Comparison of ENCODE assay signal across 8 cellular contexts in genomic region chr10:114172776-114173555, GRCh38. TPM values are rescaled to one million over a fixed set of nuclear protein-coding genes. Genes with fewer than 3 reads are reported as not detected.
DNase-seq lines count a peak whose midpoint lies in the region; ATAC-seq and TF ChIP-seq lines count a peak whose summit lies in the region.

No MANE protein-coding gene starts in this region.

- H3K36me3 ChIP-seq in kidney epithelial cell (ENCODE audit: control insufficient read depth, insufficient read depth, low read length) (no peaks in the 10 kb centered on the region), subcutaneous abdominal adipose tissue (ENCODE audit: control insufficient read depth in 5 of 5, insufficient read depth in 5 of 5, low read length in 5 of 5) (no peaks in the 10 kb centered on the region)

- peaks cover 3 to 8% (median 5%) of the 10 kb centered on the region in 5 donors for H3K9me3 ChIP-seq in subcutaneous abdominal adipose tissue (ENCODE audit: control insufficient read depth in 5 of 5, low read length in 5 of 5)

- H3K27me3 ChIP-seq in kidney epithelial cell (ENCODE audit: control insufficient read depth, insufficient read depth, low read length) (no peaks in the 10 kb centered on the region), subcutaneous abdominal adipose tissue (ENCODE audit: control insufficient read depth in 5 of 5, insufficient read depth in 4 of 5, low read length in 5 of 5) (no peaks in the 10 kb centered on the region)

- H3K27ac ChIP-seq in subcutaneous abdominal adipose tissue (ENCODE audit: low read depth, low read length), result peak overlapping the region; percentile 81

- H3K4me1 Mint-ChIP-seq in activated T-cell treated with anti-CD3 and anti-CD28 coated beads, Interleukin-2, amount 50 U/mL, for 4 hours (ENCODE audit: low read depth), result peaks cover 47% of the 10 kb centered on the region
- H3K4me1 Mint-ChIP-seq in activated naive CD8-positive, alpha-beta T cell treated with anti-CD3 and anti-CD28 coated beads, Interleukin-2, amount 50 U/mL, for 24 hours, result peaks cover 40% of the 10 kb centered on the region

- no peak for ATAC-seq in activated T-cell treated with anti-CD3 and anti-CD28 coated beads, Interleukin-2, amount 50 U/mL, for 4 hours
- no peak for ATAC-seq in activated naive CD8-positive, alpha-beta T cell treated with anti-CD3 and anti-CD28 coated beads, Interleukin-2, amount 50 U/mL, for 24 hours
- no peak for ATAC-seq in GM21717 (IDR thresholded peaks at IDR 0.05; ENCODE audit: unreplicated experiment)

- H3K9me3 Mint-ChIP-seq in activated T-cell treated with anti-CD3 and anti-CD28 coated beads, Interleukin-2, amount 50 U/mL, for 4 hours, result peaks cover 7% of the 10 kb centered on the region
- H3K9me3 Mint-ChIP-seq in activated naive CD8-positive, alpha-beta T cell treated with anti-CD3 and anti-CD28 coated beads, Interleukin-2, amount 50 U/mL, for 24 hours, result peaks cover 7% of the 10 kb centered on the region

- peaks cover 2 to 29% (median 21%) of the 10 kb centered on the region in 5 donors for H3K4me1 ChIP-seq in subcutaneous abdominal adipose tissue (ENCODE audit: control insufficient read depth in 5 of 5, insufficient read depth in 5 of 5, low read length in 5 of 5)

- peaks cover 7% of the 10 kb centered on the region for H3K36me3 Mint-ChIP-seq in activated T-cell treated with anti-CD3 and anti-CD28 coated beads, Interleukin-2, amount 50 U/mL, for 4 hours (ENCODE audit: insufficient read depth)
- H3K36me3 Mint-ChIP-seq in activated naive CD8-positive, alpha-beta T cell treated with anti-CD3 and anti-CD28 coated beads, Interleukin-2, amount 50 U/mL, for 24 hours (ENCODE audit: low read depth), result peaks cover 19% of the 10 kb centered on the region

- no peak for TF ChIP-seq CTCF in kidney epithelial cell (IDR thresholded peaks at IDR 0.05; ENCODE audit: insufficient read depth, low read length, poor library complexity, severe bottlenecking)

- H3K9ac ChIP-seq in subcutaneous abdominal adipose tissue (ENCODE audit: low read length in 5 of 5), result peak overlapping the region; percentile 87 to 98 (median 93)

- peak overlapping the region; percentile 97 for H3K27ac Mint-ChIP-seq in activated naive CD8-positive, alpha-beta T cell treated with anti-CD3 and anti-CD28 coated beads, Interleukin-2, amount 50 U/mL, for 24 hours

- H3K4me3 ChIP-seq in kidney epithelial cell (ENCODE audit: low read depth, low read length) (peak overlapping the region; percentile 94), subcutaneous abdominal adipose tissue (ENCODE audit: low read depth in 1 of 5, low read length in 5 of 5) (peak overlapping the region; percentile 94 to 100 (median 96))

- no peak for DNase-seq in activated T-cell treated with anti-CD3 and anti-CD28 coated beads, Interleukin-2, amount 50 U/mL, for 4 hours
- DNase-seq in activated T-cell treated with anti-CD3 and anti-CD28 coated beads for 4 hours, result no peak
- DNase-seq in activated naive CD8-positive, alpha-beta T cell treated with anti-CD3 and anti-CD28 coated beads, Interleukin-2, amount 50 U/mL, for 24 hours, result no peak
- no peak for DNase-seq in kidney epithelial cell (ENCODE audit: low read depth)
- no peak for DNase-seq in head of caudate nucleus
- no peak for DNase-seq in GM03348 (ENCODE audit: low spot score)

- no peaks in the 10 kb centered on the region for H3K27me3 Mint-ChIP-seq in activated T-cell treated with anti-CD3 and anti-CD28 coated beads, Interleukin-2, amount 50 U/mL, for 4 hours (ENCODE audit: low read depth)
- no peaks in the 10 kb centered on the region for H3K27me3 Mint-ChIP-seq in activated naive CD8-positive, alpha-beta T cell treated with anti-CD3 and anti-CD28 coated beads, Interleukin-2, amount 50 U/mL, for 24 hours

- peak overlapping the region; percentile 99 for H3K4me3 Mint-ChIP-seq in activated T-cell treated with anti-CD3 and anti-CD28 coated beads, Interleukin-2, amount 50 U/mL, for 4 hours
- peak overlapping the region; percentile 99 for H3K4me3 Mint-ChIP-seq in activated naive CD8-positive, alpha-beta T cell treated with anti-CD3 and anti-CD28 coated beads, Interleukin-2, amount 50 U/mL, for 24 hours

- intact Hi-C loops in head of caudate nucleus (cut with DNase I), result no loop called here

RNA-seq across cellular contexts. Expression of gene CCDC186, which starts 1.0 kb away (rescaled TPM):
- total RNA-seq in activated T-cell treated with anti-CD3 and anti-CD28 coated beads, Interleukin-2, amount 50 U/mL, for 4 hours, result 10 to 100 TPM in 1 of 3 donors, 1 to 10 TPM in 2; 7.4 to 10.5 (median 9.5) TPM
- 11.6 and 14.1 TPM in 2 replicates for total RNA-seq in kidney epithelial cell

RNA-seq across cellular contexts. Expression of gene TDRD1, which starts 6.2 kb away (rescaled TPM):
- 1 to 10 TPM in 1 of 3 donors, under 1 TPM in 2; 0.48 to 2.2 (median 0.63) TPM for total RNA-seq in activated T-cell treated with anti-CD3 and anti-CD28 coated beads, Interleukin-2, amount 50 U/mL, for 4 hours
- not detected in 2 replicates for total RNA-seq in kidney epithelial cell
